12 cellular contexts compared by ENCODE assay signal in the genomic region with DNA sequence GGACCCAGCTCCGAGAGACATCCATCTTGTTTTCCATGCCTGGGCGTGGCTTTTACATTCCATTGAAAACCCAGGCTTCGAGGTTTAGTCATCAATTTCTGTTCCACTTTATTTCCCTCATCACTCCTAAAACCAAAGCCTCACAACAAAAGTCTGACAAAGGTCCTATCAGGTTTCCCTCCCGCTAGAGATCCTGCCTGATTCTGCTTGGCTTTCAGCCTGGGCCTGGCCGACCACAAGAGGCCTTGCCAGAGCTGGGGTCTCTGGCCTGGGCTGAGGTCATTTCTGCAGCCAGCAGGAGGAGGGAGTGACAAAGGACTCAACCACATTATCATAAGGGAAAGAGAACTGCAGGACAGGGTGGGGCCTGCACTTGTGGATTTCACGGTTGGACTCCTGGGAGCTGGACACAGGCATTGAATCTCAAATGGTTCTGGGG.
DNase-seq lines count a peak whose midpoint lies in the region; ATAC-seq, FAIRE-seq and TF ChIP-seq lines count a peak whose summit lies in the region.
"Had no signal": no experiment of that assay in that cellular context is flagged by ENCODE, and none has a peak within 500 bp of the region (broad histone marks: within the 10 kb centered on the region; RNA-seq: fewer than 3 reads in every experiment).

No MANE protein-coding gene starts in this region.

- no peak for TF ChIP-seq CTCF in right atrium auricular region (IDR thresholded peaks at IDR 0.05)
- TF ChIP-seq CTCF in brain microvascular endothelial cell (IDR thresholded peaks at IDR 0.05; ENCODE audit: low read depth, low read length, missing control alignments) = no peak
- TF ChIP-seq CTCF in keratinocyte (optimal IDR thresholded peaks at IDR 0.05 in 1 of 3, IDR thresholded peaks at IDR 0.05 in 1 of 3, conservative IDR thresholded peaks at IDR 0.05 in 1 of 3; ENCODE audit: extremely low read depth in 1 of 3, insufficient read depth in 2 of 3, low read length in 3 of 3) = no peak

- H2AFZ ChIP-seq in keratinocyte (ENCODE audit: control insufficient read depth, low read length) = peak overlapping the region; percentile 72
- no peak overlapping the region for H2AFZ ChIP-seq in Karpas-422 (ENCODE audit: low read length)

- H3K4me3 ChIP-seq in right atrium auricular region (no peak overlapping the region), brain microvascular endothelial cell (ENCODE audit: low read depth, low read length) (no peak overlapping the region), keratinocyte (ENCODE audit: control insufficient read depth in 2 of 3, extremely low read depth in 1 of 3, insufficient read depth in 2 of 3, low read depth in 1 of 3, low read length in 3 of 3) (no peak overlapping the region), Karpas-422 (ENCODE audit: low read length) (no peak overlapping the region)
- H3K4me3 ChIP-seq: cardiac muscle cell, thyroid gland had no signal

- ATAC-seq in Right ventricle myocardium inferior = no peak
- ATAC-seq in HG03439 (IDR thresholded peaks at IDR 0.05; ENCODE audit: unreplicated experiment) = no peak

- intact Hi-C loops in Right ventricle myocardium inferior (cut with DNase I) = loop anchor here (5.0 kb wide), 1 partner anchor 39 kb away; no protein-coding TSS in a partner anchor

- H3K9me3 ChIP-seq in right atrium auricular region = no peaks in the 10 kb centered on the region
- H3K9me3 ChIP-seq in keratinocyte (ENCODE audit: control insufficient read depth, low read depth, low read length) = no peaks in the 10 kb centered on the region
- H3K9me3 ChIP-seq in Karpas-422 (ENCODE audit: low read length) = no peaks in the 10 kb centered on the region
- H3K9me3 ChIP-seq: neutrophil, thyroid gland had no signal

- DNase-seq in right atrium auricular region (ENCODE audit: low spot score) = no peak
- DNase-seq in Right ventricle myocardium inferior (ENCODE audit: missing footprints) = no peak
- DNase-seq in brain microvascular endothelial cell = peak; percentile 71
- DNase-seq in keratinocyte (ENCODE audit: low read depth, low spot score) = no peak
- no peak for DNase-seq in Karpas-422
- no peak for DNase-seq in activated T-cell treated with anti-CD3 and anti-CD28 coated beads for 4 hours
- no peak for DNase-seq in NCI-H146 treated with DMSO at 0.1 percent for 48 hours (lab: John Stamatoyannopoulos, UW; ENCODE audit: unreplicated experiment)
- DNase-seq: NCI-H510A treated with DMSO at 0.1 percent for 48 hours, thyroid gland had no signal

- peak overlapping the region; percentile 57 to 65 for H3K27ac ChIP-seq in right atrium auricular region
- peak overlapping the region; percentile 97 for H3K27ac ChIP-seq in brain microvascular endothelial cell
- peak overlapping the region; percentile 83 for H3K27ac ChIP-seq in keratinocyte (ENCODE audit: control insufficient read depth, insufficient read depth, low read length)
- no peak overlapping the region for H3K27ac ChIP-seq in Karpas-422 (ENCODE audit: low read length)
- H3K27ac ChIP-seq: cardiac muscle cell, neutrophil, thyroid gland had no signal

- H3K9me2 ChIP-seq in Karpas-422 (replicated peaks; ENCODE audit: insufficient read depth, low read length) = no peaks in the 10 kb centered on the region

- H3K9me1 ChIP-seq in keratinocyte (ENCODE audit: control insufficient read depth, extremely low read depth, insufficient read depth, low read length) = no peaks in the 10 kb centered on the region

- H3K36me3 ChIP-seq in right atrium auricular region = no peaks in the 10 kb centered on the region
- H3K36me3 ChIP-seq in brain microvascular endothelial cell (replicated peaks) = no peaks in the 10 kb centered on the region
- no peaks in the 10 kb centered on the region for H3K36me3 ChIP-seq in keratinocyte (ENCODE audit: control insufficient read depth in 2 of 2, extremely low read depth in 1 of 2, insufficient read depth in 2 of 2, low read length in 2 of 2)
- no peaks in the 10 kb centered on the region for H3K36me3 ChIP-seq in Karpas-422 (ENCODE audit: insufficient read depth, low read length)
- H3K36me3 ChIP-seq: cardiac muscle cell, neutrophil, thyroid gland had no signal

- dilution Hi-C loops in keratinocyte (cut with MboI; ENCODE audit: extremely low pct_ligation_motif_present, low sequenced_read_pairs) = no loop called here

- H3K4me2 ChIP-seq in keratinocyte (ENCODE audit: control insufficient read depth, extremely low read depth, insufficient read depth, low read depth, low read length) = no peak overlapping the region
- H3K4me2 ChIP-seq in Karpas-422 (ENCODE audit: low read depth, low read length, poor library complexity, severe bottlenecking) = no peak overlapping the region

- H3K4me1 ChIP-seq in right atrium auricular region = peaks cover 0 to 23% of the 10 kb centered on the region in 2 donors
- peaks cover 44% of the 10 kb centered on the region for H3K4me1 ChIP-seq in keratinocyte (ENCODE audit: control insufficient read depth, extremely low read depth, insufficient read depth, low read length)
- peaks cover 11% of the 10 kb centered on the region for H3K4me1 ChIP-seq in Karpas-422 (ENCODE audit: low read length)

- peak overlapping the region; percentile 50 for H3K9ac ChIP-seq in keratinocyte (ENCODE audit: control insufficient read depth, extremely low read depth, insufficient read depth, low read length)
- no peak overlapping the region for H3K9ac ChIP-seq in Karpas-422 (ENCODE audit: low read length)

- peak; percentile 59 for FAIRE-seq in keratinocyte (lab: Jason Lieb, UNC)

- H3K79me2 ChIP-seq in keratinocyte (ENCODE audit: control insufficient read depth, insufficient read depth, low read length) (no peaks in the 10 kb centered on the region), Karpas-422 (ENCODE audit: low read length) (no peaks in the 10 kb centered on the region)

- H3K27me3 ChIP-seq in right atrium auricular region = no peaks in the 10 kb centered on the region
- H3K27me3 ChIP-seq in brain microvascular endothelial cell (replicated peaks) = no peaks in the 10 kb centered on the region
- no peaks in the 10 kb centered on the region for H3K27me3 ChIP-seq in keratinocyte (ENCODE audit: control insufficient read depth, extremely low read depth, insufficient read depth, low read length)
- no peaks in the 10 kb centered on the region for H3K27me3 ChIP-seq in Karpas-422 (ENCODE audit: low read length)
- H3K27me3 ChIP-seq: cardiac muscle cell, thyroid gland had no signal

- H4K20me1 ChIP-seq in keratinocyte (ENCODE audit: control insufficient read depth, extremely low read depth, insufficient read depth, low read length) (no peaks in the 10 kb centered on the region), Karpas-422 (ENCODE audit: insufficient read depth, low read depth, low read length) (no peaks in the 10 kb centered on the region)

- in situ Hi-C loops in brain microvascular endothelial cell (cut with HindIII; ENCODE audit: low pct_ligation_motif_present, low sequenced_read_pairs) = no loop called here
